In the genomic region with DNA sequence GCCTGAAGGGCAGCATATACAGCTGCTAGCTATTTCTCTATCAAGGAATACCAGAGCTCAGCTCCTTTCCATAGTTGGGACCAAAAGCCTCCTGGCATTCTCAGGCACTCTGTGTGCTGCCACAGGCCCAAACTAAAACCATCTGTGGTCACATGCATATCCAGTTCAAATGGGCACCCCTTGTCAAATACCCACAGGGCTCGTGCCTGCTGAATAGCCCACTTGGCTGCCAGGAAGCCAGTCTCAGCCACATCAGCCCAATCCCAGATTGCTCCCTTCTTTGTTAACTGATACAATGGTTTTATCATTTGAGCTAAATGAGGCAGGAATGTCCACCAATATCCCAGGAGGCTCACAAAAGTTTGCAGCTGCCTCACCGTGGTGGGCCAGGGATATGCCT, we compare ENCODE assay signal across 39 cellular contexts. TPM values are rescaled to one million over a fixed set of nuclear protein-coding genes. Genes with fewer than 3 reads are reported as not detected.
"Had no signal": no experiment of that assay in that cellular context is flagged by ENCODE, and none has a peak within 500 bp of the region (broad histone marks: within the 10 kb centered on the region; RNA-seq: fewer than 3 reads in every experiment).

No MANE protein-coding gene starts in this region.

- H3K4me3 ChIP-seq: MG63 had no signal

- H3K9me3 ChIP-seq: MG63 had no signal

- H3K27ac ChIP-seq: KMS-11 had no signal

- H3K9ac ChIP-seq: KMS-11 had no signal

- H3K4me2 ChIP-seq: KMS-11 had no signal

- H3K36me3 ChIP-seq: MG63 had no signal

- H3K27me3 ChIP-seq: MG63 had no signal

- DNase-seq: Karpas-422, Kasumi-1, KG1, MG63, MM.1S, MV-4-11, NCI-H1048, NCI-H1092, NCI-H1092 treated with DMSO at 0.1 percent for 48 hours, NCI-H1105, NCI-H1105 treated with DMSO at 0.1 percent for 48 hours, NCI-H1417, NCI-H1417 treated with DMSO at 0.1 percent for 48 hours, NCI-H1436, NCI-H1436 treated with DMSO at 0.1 percent for 48 hours, NCI-H146, NCI-H1694, NCI-H1694 treated with DMSO at 0.1 percent for 48 hours, NCI-H187, NCI-H187 treated with DMSO at 0.1 percent for 48 hours, NCI-H1930, NCI-H2029, NCI-H2029 treated with DMSO at 0.1 percent for 48 hours, NCI-H2081, NCI-H2081 treated with DMSO at 0.1 percent for 48 hours, NCI-H2107, NCI-H2171, NCI-H2171 treated with DMSO at 0.1 percent for 48 hours, NCI-H2227 treated with DMSO at 0.1 percent for 48 hours, NCI-H226, NCI-H345, NCI-H446, NCI-H446 treated with DMSO at 0.1 percent for 48 hours, NCI-H510A had no signal

RNA-seq across cellular contexts. Expression of a gene that starts 13.9 kb away (rescaled TPM):
- total RNA-seq: MCF 10A, NCI-H460 had no signal

RNA-seq across cellular contexts. Expression of a gene that starts 43.8 kb away (rescaled TPM):
- total RNA-seq: MCF 10A, NCI-H460 had no signal

RNA-seq across cellular contexts. Expression of a gene that starts 50.2 kb away (rescaled TPM):
- total RNA-seq: LHCN-M2, M059J, MCF 10A, NCI-H460 had no signal
